24 cellular contexts compared by ENCODE assay signal in genomic region chr2:196383799-196384198, GRCh38.
DNase-seq lines count a peak whose midpoint lies in the region; ATAC-seq and TF ChIP-seq lines count a peak whose summit lies in the region.
"Had no signal": no experiment of that assay in that cellular context is flagged by ENCODE, and none has a peak within 500 bp of the region (broad histone marks: within the 10 kb centered on the region; RNA-seq: fewer than 3 reads in every experiment).

No MANE protein-coding gene starts in this region.

- H3K9me3 ChIP-seq in right lobe of liver = peaks cover 0 to 2% (median 0%) of the 10 kb centered on the region in 4 donors
- H3K9me3 ChIP-seq: SJSA1 had no signal

- no peak overlapping the region for H3K4me3 ChIP-seq in epithelial cell of esophagus (ENCODE audit: low read length)
- no peak overlapping the region for H3K4me3 ChIP-seq in right lobe of liver
- H3K4me3 ChIP-seq: GM23338, SJSA1 had no signal

- no peaks in the 10 kb centered on the region for H3K4me1 ChIP-seq in right lobe of liver
- H3K4me1 ChIP-seq: SJSA1 had no signal

- TF ChIP-seq POLR2A in right lobe of liver (IDR thresholded peaks at IDR 0.05) = no peak

- H3K36me3 ChIP-seq in right lobe of liver = no peaks in the 10 kb centered on the region
- H3K36me3 ChIP-seq: SJSA1 had no signal

- H3K27ac ChIP-seq in right lobe of liver = no peak overlapping the region
- H3K27ac ChIP-seq: 22Rv1, SJSA1 had no signal

- intact Hi-C loops in right lobe of liver (cut with DNase I) = no loop called here

- 73% methylated on average over 2 of the region's 2 CpGs for WGBS in right lobe of liver (ENCODE audit: insufficient coverage, low coverage, low lambda C conversion rate, missing lambda C conversion rate)

- no peak for ATAC-seq in right lobe of liver
- no peak for ATAC-seq in GM18511 (IDR thresholded peaks at IDR 0.05; ENCODE audit: unreplicated experiment)
- ATAC-seq: GM23338, HepG2, T-cell had no signal

- H3K27me3 ChIP-seq in right lobe of liver = no peaks in the 10 kb centered on the region
- H3K27me3 ChIP-seq: SJSA1 had no signal

- TF ChIP-seq CTCF in epithelial cell of esophagus (IDR thresholded peaks at IDR 0.05; ENCODE audit: insufficient read depth, low read depth, low read length, missing control alignments) = no peak
- TF ChIP-seq CTCF in right lobe of liver (IDR thresholded peaks at IDR 0.05) = no peak

- peak; percentile 13 for DNase-seq in DMS79 treated with DMSO at 0.1 percent for 48 hours (lab: John Stamatoyannopoulos, UW)
- DNase-seq in DMS79 (lab: John Stamatoyannopoulos, UW) = no peak
- peak; percentile 71 for DNase-seq in NCI-H69 (lab: John Stamatoyannopoulos, UW)
- DNase-seq in epithelial cell of esophagus (ENCODE audit: low read depth) = peak; percentile 55
- DNase-seq in renal cortical epithelial cell (ENCODE audit: low read depth) = peak; percentile 85
- DNase-seq in activated CD4-positive, alpha-beta T cell treated with anti-CD3 and anti-CD28 coated beads for 4 hours = no peak
- no peak for DNase-seq in right lobe of liver
- DNase-seq: ACHN, H9, Karpas-422, MV-4-11, NCI-H1105, NCI-H146, NCI-H1930, NCI-H2107, NCI-H524, NCI-H774, Right ventricle myocardium superior, T-cell had no signal

Comparison
In these comparisons a context has a peak if more than half of its experiments do, and no peak if none do; other contexts are left out.
1. DNase-seq: peak in DMS79 treated with DMSO at 0.1 percent for 48 hours (single experiment), NCI-H69 (single experiment), epithelial cell of esophagus (single experiment) and renal cortical epithelial cell (single experiment); none in DMS79 (single experiment), activated CD4-positive, alpha-beta T cell treated with anti-CD3 and anti-CD28 coated beads for 4 hours (0 of 2) and right lobe of liver (0 of 3).